17 cellular contexts compared by ENCODE assay signal in the genomic region with DNA sequence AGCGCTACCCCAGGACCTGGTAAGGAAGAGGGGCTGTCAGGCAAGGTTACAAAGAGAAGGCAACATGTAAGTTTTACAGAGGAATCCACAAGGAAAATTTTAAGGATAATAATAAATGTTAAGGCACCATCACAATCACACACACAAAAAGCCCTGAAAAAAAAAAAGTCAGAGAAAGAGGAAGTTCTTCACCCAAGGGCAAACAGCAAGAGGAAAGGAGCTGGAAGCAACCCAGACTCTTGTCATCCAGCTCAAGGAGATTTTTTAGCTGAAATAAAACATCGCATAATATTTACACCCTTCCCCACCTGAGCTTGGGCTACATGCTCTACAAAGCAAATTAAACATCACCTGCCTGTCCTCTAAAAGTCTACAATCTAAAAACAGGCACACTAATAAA.
"Had no signal": no experiment of that assay in that cellular context is flagged by ENCODE, and none has a peak within 500 bp of the region (broad histone marks: within the 10 kb centered on the region; RNA-seq: fewer than 3 reads in every experiment).

No MANE protein-coding gene starts in this region.

- ATAC-seq: activated naive CD4-positive, alpha-beta T cell treated with anti-CD3 and anti-CD28 coated beads, Interleukin-2, amount 50 U/mL, for 72 hours; gastroesophageal sphincter; heart right ventricle; left colon; lower lobe of right lung; right cardiac atrium; WTC11 had no signal

- DNase-seq: activated CD4-positive, alpha-beta memory T cell treated with anti-CD3 and anti-CD28 coated beads, Interleukin-2, amount 10 ng/mL, durations not matched to agents 7 days and 5 days; activated CD4-positive, alpha-beta T cell treated with anti-CD3 and anti-CD28 coated beads for 4 hours; activated effector memory CD4-positive, alpha-beta T cell treated with Interleukin-2 at 50 U/mL for 16 hours; activated T-cell treated with anti-CD3 and anti-CD28 coated beads, Interleukin-2, amount 50 U/mL, for 24 hours; erythroblast; heart right ventricle; left colon; lower lobe of right lung; right cardiac atrium; small intestine; stimulated activated CD4-positive, alpha-beta T cell treated with anti-CD3 and anti-CD28 coated beads, Interleukin-4, amount 100 ng/mL, for 24 hours; stimulated activated naive CD4-positive, alpha-beta T cell treated with Interleukin-2 at 50 U/mL for 16 hours; substantia nigra; transverse colon had no signal
